Comparison of ENCODE assay signal across 35 cellular contexts in the genomic region with DNA sequence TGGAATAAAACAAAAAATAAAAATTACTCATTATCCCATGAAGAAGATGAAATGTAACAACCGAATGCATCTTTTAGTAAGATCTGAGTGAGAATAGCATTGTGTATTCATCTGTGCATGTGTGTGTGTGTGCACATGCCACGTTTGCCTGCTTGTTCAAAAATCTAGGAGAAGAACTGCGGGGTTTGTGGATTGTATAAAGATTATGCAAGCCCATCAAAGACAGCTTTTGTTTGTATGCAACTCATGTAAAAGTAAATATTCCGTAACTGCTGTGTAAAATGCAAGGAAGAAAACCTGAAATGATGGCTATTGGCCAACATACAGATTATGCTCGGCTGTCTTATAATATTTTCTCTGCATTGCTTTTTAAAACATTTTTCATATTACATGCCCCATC.
"Had no signal": no experiment of that assay in that cellular context is flagged by ENCODE, and none has a peak within 500 bp of the region (broad histone marks: within the 10 kb centered on the region; RNA-seq: fewer than 3 reads in every experiment).

No MANE protein-coding gene starts in this region.

- H3K9me3 ChIP-seq: MG63 had no signal

- H3K4me2 ChIP-seq: KMS-11 had no signal

- H3K4me3 ChIP-seq: MG63 had no signal

- H3K27me3 ChIP-seq: MG63 had no signal

- DNase-seq: Karpas-422, Kasumi-1, MG63, MM.1S, MV-4-11, NCI-H1048, NCI-H1092, NCI-H1092 treated with DMSO at 0.1 percent for 48 hours, NCI-H1105, NCI-H1105 treated with DMSO at 0.1 percent for 48 hours, NCI-H1417, NCI-H1417 treated with DMSO at 0.1 percent for 48 hours, NCI-H1436, NCI-H1436 treated with DMSO at 0.1 percent for 48 hours, NCI-H146, NCI-H1694, NCI-H1694 treated with DMSO at 0.1 percent for 48 hours, NCI-H187, NCI-H187 treated with DMSO at 0.1 percent for 48 hours, NCI-H1930, NCI-H2029, NCI-H2029 treated with DMSO at 0.1 percent for 48 hours, NCI-H2081, NCI-H2081 treated with DMSO at 0.1 percent for 48 hours, NCI-H2107, NCI-H2171, NCI-H2171 treated with DMSO at 0.1 percent for 48 hours, NCI-H2227 treated with DMSO at 0.1 percent for 48 hours, NCI-H226, NCI-H345, NCI-H446, NCI-H446 treated with DMSO at 0.1 percent for 48 hours, NCI-H510A, NCI-H510A treated with DMSO at 0.1 percent for 48 hours had no signal

- H3K27ac ChIP-seq: KMS-11 had no signal

- H3K9ac ChIP-seq: KMS-11 had no signal

- H3K36me3 ChIP-seq: MG63 had no signal
